19 cellular contexts compared by ENCODE assay signal in genomic region chr1:195345149-195345548, GRCh38.
DNase-seq lines count a peak whose midpoint lies in the region; ATAC-seq, FAIRE-seq and TF ChIP-seq lines count a peak whose summit lies in the region.
"Had no signal": no experiment of that assay in that cellular context is flagged by ENCODE, and none has a peak within 500 bp of the region (broad histone marks: within the 10 kb centered on the region; RNA-seq: fewer than 3 reads in every experiment).

No MANE protein-coding gene starts in this region.

- H3K4me1 ChIP-seq in endodermal cell (ENCODE audit: control insufficient read depth, insufficient read depth, low read length) (peaks cover 5% of the 10 kb centered on the region), HepG2 (ENCODE audit: insufficient read depth, low read length) (no peaks in the 10 kb centered on the region)
- H3K4me1 ChIP-seq: heart left ventricle, spleen had no signal

- FAIRE-seq in HepG2 (lab: Jason Lieb, UNC): peak; percentile 81
- FAIRE-seq: bronchial epithelial cell, H54, RCC 7860 had no signal

- H3K27me3 ChIP-seq in endodermal cell (ENCODE audit: control insufficient read depth, insufficient read depth, low read length, poor library complexity, severe bottlenecking) (no peaks in the 10 kb centered on the region), HepG2 (ENCODE audit: control insufficient read depth in 1 of 2, insufficient read depth in 2 of 2, low read length in 2 of 2) (no peaks in the 10 kb centered on the region)
- H3K27me3 ChIP-seq: dorsolateral prefrontal cortex, heart left ventricle, spleen had no signal

- no TSS peak for BruUV-seq in HepG2 (replicated peaks; lab: Mats Ljungman, UMichigan)

- no peak overlapping the region for H3K4me2 ChIP-seq in HepG2 (ENCODE audit: low read depth, low read length)

- H3K36me3 Mint-ChIP-seq in endodermal cell (ENCODE audit: low read depth): no peaks in the 10 kb centered on the region
- H3K36me3 Mint-ChIP-seq: CD4-positive, alpha-beta memory T cell; stimulated activated naive B cell treated with anti-CD40 and anti-IgM and Interleukin-4, amounts not matched to agents 10 μg/mL and 1 μg/mL and 100 μg/mL, for 72 hours had no signal

- H3K27me3 Mint-ChIP-seq in endodermal cell (ENCODE audit: insufficient read depth): no peaks in the 10 kb centered on the region
- H3K27me3 Mint-ChIP-seq: activated naive CD8-positive, alpha-beta T cell treated with anti-CD3 and anti-CD28 coated beads, Interleukin-2, amount 50 U/mL, for 24 hours; CD4-positive, alpha-beta memory T cell; stimulated activated naive B cell treated with anti-CD40 and anti-IgM and Interleukin-4, amounts not matched to agents 10 μg/mL and 1 μg/mL and 100 μg/mL, for 72 hours had no signal

- no peak for TF ChIP-seq EP300 in HepG2 (IDR thresholded peaks at IDR 0.05; ENCODE audit: low read depth in 2 of 2, low read length in 2 of 2)
- no peak for TF ChIP-seq EP300 in HepG2 (CRISPR knock-in tag; IDR thresholded peaks at IDR 0.05; ENCODE audit: borderline replicate concordance)

- TF ChIP-seq CTCF in C4-2B (conservative IDR thresholded peaks at IDR 0.05) (peak; percentile 73), endodermal cell (conservative IDR thresholded peaks at IDR 0.05) (peak; percentile 82), HepG2 (CRISPR knock-in tag; IDR thresholded peaks at IDR 0.05) (peak; percentile 58)

- POLR2A ChIA-PET in HepG2 (lab: Yijun Ruan, JAX): no interaction called here

- H2AFZ ChIP-seq in HepG2 (ENCODE audit: low read length): no peak overlapping the region

- H3K9me3 Mint-ChIP-seq in endodermal cell: no peaks in the 10 kb centered on the region
- H3K9me3 Mint-ChIP-seq: activated naive CD8-positive, alpha-beta T cell treated with anti-CD3 and anti-CD28 coated beads, Interleukin-2, amount 50 U/mL, for 24 hours; stimulated activated naive B cell treated with anti-CD40 and anti-IgM and Interleukin-4, amounts not matched to agents 10 μg/mL and 1 μg/mL and 100 μg/mL, for 72 hours had no signal

- H3K36me3 ChIP-seq in endodermal cell (ENCODE audit: control insufficient read depth, insufficient read depth, low read length) (no peaks in the 10 kb centered on the region), HepG2 (replicated peaks in 1 of 2; ENCODE audit: control insufficient read depth in 1 of 2, insufficient read depth in 2 of 2, low read length in 2 of 2) (no peaks in the 10 kb centered on the region)
- H3K36me3 ChIP-seq: heart left ventricle, spleen had no signal

- intact Hi-C loops in HepG2 (cut with micrococcal nuclease; ENCODE audit: unreplicated experiment): no loop called here

- 47 to 50% methylated on average over 3 to 8 of the region's 8 CpGs for WGBS in endodermal cell (ENCODE audit: insufficient coverage in 1 of 2, insufficient read length in 1 of 2), 2 experiments
- 2% methylated on average over 8 of the region's 8 CpGs for WGBS in HepG2 (ENCODE audit: low lambda C conversion rate)

- ATAC-seq in HepG2 (peak; percentile 89), GM21360 (IDR thresholded peaks at IDR 0.05; ENCODE audit: unreplicated experiment) (no peak), HG03135 (IDR thresholded peaks at IDR 0.05; ENCODE audit: unreplicated experiment) (no peak)
- ATAC-seq: activated naive CD8-positive, alpha-beta T cell treated with anti-CD3 and anti-CD28 coated beads, Interleukin-2, amount 50 U/mL, for 24 hours; heart left ventricle; stimulated activated naive B cell treated with anti-CD40 and anti-IgM and Interleukin-4, amounts not matched to agents 10 μg/mL and 1 μg/mL and 100 μg/mL, for 72 hours had no signal

- H3K9ac ChIP-seq in endodermal cell (ENCODE audit: extremely low read depth, low read length, poor library complexity, severe bottlenecking): no peak overlapping the region
- H3K9ac ChIP-seq in HepG2 (ENCODE audit: insufficient read depth, low read depth, low read length): no peak overlapping the region

- H3K4me3 ChIP-seq in endodermal cell (ENCODE audit: low read length): no peak overlapping the region
- no peak overlapping the region for H3K4me3 ChIP-seq in HepG2 (replicated peaks in 1 of 3; ENCODE audit: insufficient read depth in 1 of 3, low read depth in 2 of 3, low read length in 3 of 3)
- H3K4me3 ChIP-seq: dorsolateral prefrontal cortex, heart left ventricle, spleen had no signal

- in situ Hi-C loops in HepG2 (cut with HindIII; ENCODE audit: extremely low pct_ligation_motif_present, low pct_unique_long_range_greater_than_20kb): no loop called here

- no peak overlapping the region for H3K27ac Mint-ChIP-seq in endodermal cell
- H3K27ac Mint-ChIP-seq: activated naive CD8-positive, alpha-beta T cell treated with anti-CD3 and anti-CD28 coated beads, Interleukin-2, amount 50 U/mL, for 24 hours; CD4-positive, alpha-beta memory T cell; stimulated activated naive B cell treated with anti-CD40 and anti-IgM and Interleukin-4, amounts not matched to agents 10 μg/mL and 1 μg/mL and 100 μg/mL, for 72 hours had no signal

- no peaks in the 10 kb centered on the region for H4K20me1 ChIP-seq in HepG2 (ENCODE audit: insufficient read depth, low read length)

- H3K9me3 ChIP-seq in endodermal cell (ENCODE audit: control insufficient read depth, low read length) (no peaks in the 10 kb centered on the region), HepG2 (ENCODE audit: low read length) (no peaks in the 10 kb centered on the region)
- H3K9me3 ChIP-seq: heart left ventricle, spleen had no signal

- TF ChIP-seq RAD21 in HepG2 (CRISPR knock-in tag; IDR thresholded peaks at IDR 0.05): no peak

- TF ChIP-seq POLR2A in HepG2 (IDR thresholded peaks at IDR 0.05; ENCODE audit: insufficient read depth in 1 of 2, low read depth in 2 of 2, low read length in 2 of 2): no peak

- H3K4me1 Mint-ChIP-seq in endodermal cell: peaks cover 8% of the 10 kb centered on the region
- H3K4me1 Mint-ChIP-seq: activated naive CD8-positive, alpha-beta T cell treated with anti-CD3 and anti-CD28 coated beads, Interleukin-2, amount 50 U/mL, for 24 hours; CD4-positive, alpha-beta memory T cell; stimulated activated naive B cell treated with anti-CD40 and anti-IgM and Interleukin-4, amounts not matched to agents 10 μg/mL and 1 μg/mL and 100 μg/mL, for 72 hours had no signal

- DNase-seq in HPDE6-E6E7 (ENCODE audit: extremely low spot score): peak; percentile 1
- peak; percentile 86 for DNase-seq in endodermal cell
- peak; percentile 16 for DNase-seq in HepG2 (ENCODE audit: low spot score)
- DNase-seq in amygdala (lab: John Stamatoyannopoulos, UW): no peak
- DNase-seq in NCI-H1694 (lab: John Stamatoyannopoulos, UW): no peak
- DNase-seq: activated naive CD8-positive, alpha-beta T cell treated with anti-CD3 and anti-CD28 coated beads, Interleukin-2, amount 50 U/mL, for 24 hours; CD4-positive, alpha-beta memory T cell; dorsolateral prefrontal cortex; heart left ventricle; NCI-H2029 treated with DMSO at 0.1 percent for 48 hours; NCI-H748 treated with DMSO at 0.1 percent for 48 hours; spleen; stimulated activated naive B cell treated with anti-CD40 and anti-IgM and Interleukin-4, amounts not matched to agents 10 μg/mL and 1 μg/mL and 100 μg/mL, for 72 hours had no signal

- H3K27ac ChIP-seq in C4-2B (no peak overlapping the region), endodermal cell (ENCODE audit: low read depth, low read length) (no peak overlapping the region), HepG2 (ENCODE audit: extremely low read length, insufficient read depth, low read length) (no peak overlapping the region)
- H3K27ac ChIP-seq: dorsolateral prefrontal cortex, heart left ventricle, spleen had no signal

- no peak overlapping the region for H3K4me3 Mint-ChIP-seq in endodermal cell
- H3K4me3 Mint-ChIP-seq: activated naive CD8-positive, alpha-beta T cell treated with anti-CD3 and anti-CD28 coated beads, Interleukin-2, amount 50 U/mL, for 24 hours; CD4-positive, alpha-beta memory T cell; stimulated activated naive B cell treated with anti-CD40 and anti-IgM and Interleukin-4, amounts not matched to agents 10 μg/mL and 1 μg/mL and 100 μg/mL, for 72 hours had no signal

- H3K79me2 ChIP-seq in HepG2 (ENCODE audit: insufficient read depth, low read length): no peaks in the 10 kb centered on the region

- CTCF ChIA-PET in HepG2 (lab: Yijun Ruan, JAX; ENCODE audit: low intra/inter-chr PET ratio, low total read pairs): no interaction called here

TF ChIP-seq in HepG2, 621 proteins besides CTCF, POLR2A, EP300 and RAD21:
- TF ChIP-seq STAG1 (CRISPR knock-in tag; IDR thresholded peaks at IDR 0.05) (peak; percentile 43), ZC3H4 (CRISPR knock-in tag; IDR thresholded peaks at IDR 0.05; ENCODE audit: borderline replicate concordance) (no peak)

Comparison
In these comparisons a context has a peak if more than half of its experiments do, and no peak if none do; other contexts are left out.
1. DNase-seq: peak in HPDE6-E6E7 (single experiment), endodermal cell (single experiment) and HepG2 (single experiment); none in amygdala (0 of 56) and NCI-H1694 (single experiment).
2. Peak in every context shown above with its lines, with median percentiles within 50 percentile points of each other: CTCF ChIP-seq.